ENCODE assay signal across 14 cellular contexts in the genomic region with DNA sequence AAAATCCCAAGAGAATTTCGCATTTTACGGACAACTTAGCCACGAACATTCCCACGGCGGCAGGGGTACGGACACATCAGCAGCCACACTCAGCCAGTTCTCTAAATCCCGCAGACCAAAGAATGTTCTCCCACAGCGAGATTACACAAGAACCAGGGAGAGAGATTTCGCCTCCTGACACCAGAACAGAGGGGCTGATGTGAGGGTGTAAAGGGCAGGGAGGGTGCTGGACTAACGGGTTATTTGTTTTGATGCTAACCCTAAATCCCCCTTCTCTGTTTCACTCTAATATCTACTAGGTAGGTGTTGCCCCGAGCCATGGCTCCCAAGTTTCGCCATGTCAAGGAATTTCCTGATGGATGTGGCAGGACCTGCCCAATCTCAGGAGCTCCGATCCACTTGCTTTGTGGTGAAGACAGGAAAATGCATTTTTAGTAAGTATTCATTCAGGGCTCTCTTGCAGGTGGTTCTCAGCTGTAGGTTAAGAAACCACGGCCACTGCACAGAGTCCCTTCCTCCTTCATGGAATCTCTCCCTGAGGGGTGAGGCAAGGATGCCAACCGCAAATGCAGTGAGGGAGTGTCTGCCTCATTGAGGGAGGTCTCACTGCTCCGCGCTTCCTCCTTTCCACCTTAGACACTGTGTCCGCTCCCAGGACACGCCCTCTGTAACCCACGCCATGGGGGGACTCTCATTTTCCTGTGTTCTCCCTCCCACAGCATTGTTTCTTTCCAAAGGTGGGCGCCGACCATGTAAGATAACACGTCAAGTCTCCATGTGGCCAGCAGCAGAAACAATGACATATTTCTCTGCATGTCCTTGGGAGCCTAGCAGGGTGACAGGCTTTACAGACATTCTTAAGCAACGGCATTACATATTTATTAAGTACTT.
"Had no signal": no experiment of that assay in that cellular context is flagged by ENCODE, and none has a peak within 500 bp of the region (broad histone marks: within the 10 kb centered on the region; RNA-seq: fewer than 3 reads in every experiment).

No MANE protein-coding gene starts in this region.

- H3K36me3 ChIP-seq: gastrocnemius medialis, upper lobe of left lung had no signal

- H3K4me3 Mint-ChIP-seq: activated CD4-positive, alpha-beta T cell treated with anti-CD3 and anti-CD28 coated beads, Interleukin-2, amount 10 ng/mL, durations not matched to agents 24 days and 14 days; naive thymus-derived CD8-positive, alpha-beta T cell; stimulated activated naive CD8-positive, alpha-beta T cell treated with anti-CD3 and anti-CD28 coated beads, Interleukin-15, amount 100 ng/mL, for 72 hours had no signal

- H3K27ac ChIP-seq: gastrocnemius medialis, upper lobe of left lung had no signal

- H3K27me3 Mint-ChIP-seq: activated CD4-positive, alpha-beta T cell treated with anti-CD3 and anti-CD28 coated beads, Interleukin-2, amount 10 ng/mL, durations not matched to agents 24 days and 14 days had no signal

- H3K27me3 ChIP-seq: upper lobe of left lung had no signal

- H3K4me3 ChIP-seq: gastrocnemius medialis, lung, upper lobe of left lung had no signal

- ATAC-seq: gastrocnemius medialis; left colon; naive thymus-derived CD8-positive, alpha-beta T cell; stimulated activated naive CD8-positive, alpha-beta T cell treated with anti-CD3 and anti-CD28 coated beads, Interleukin-15, amount 100 ng/mL, for 72 hours had no signal

- H3K9me3 ChIP-seq: gastrocnemius medialis had no signal

- DNase-seq: activated CD4-positive, alpha-beta T cell treated with anti-CD3 and anti-CD28 coated beads, Interleukin-2, amount 10 ng/mL, durations not matched to agents 24 days and 14 days; activated CD4-positive, CD25-positive, alpha-beta regulatory T cell; activated naive CD4-positive, alpha-beta T cell; aorta; gastrocnemius medialis; left colon; naive thymus-derived CD8-positive, alpha-beta T cell; nucleus accumbens; posterior cingulate gyrus; small intestine; stimulated activated naive CD8-positive, alpha-beta T cell treated with anti-CD3 and anti-CD28 coated beads, Interleukin-15, amount 100 ng/mL, for 72 hours; T-helper 2 cell had no signal

- H3K4me1 ChIP-seq: upper lobe of left lung had no signal

- H3K27ac Mint-ChIP-seq: activated CD4-positive, alpha-beta T cell treated with anti-CD3 and anti-CD28 coated beads, Interleukin-2, amount 10 ng/mL, durations not matched to agents 24 days and 14 days; naive thymus-derived CD8-positive, alpha-beta T cell; stimulated activated naive CD8-positive, alpha-beta T cell treated with anti-CD3 and anti-CD28 coated beads, Interleukin-15, amount 100 ng/mL, for 72 hours had no signal
